In genomic region chr14:100629098-100629497, GRCh38 we compare ENCODE assay signal across 28 cellular contexts. TPM values are rescaled to one million over a fixed set of nuclear protein-coding genes. Genes with fewer than 3 reads are reported as not detected.
"Had no signal": no experiment of that assay in that cellular context is flagged by ENCODE, and none has a peak within 500 bp of the region (broad histone marks: within the 10 kb centered on the region; RNA-seq: fewer than 3 reads in every experiment).

No MANE protein-coding gene starts in this region.

- H3K27me3 ChIP-seq: dorsolateral prefrontal cortex had no signal

- H3K27me3 Mint-ChIP-seq: activated naive CD8-positive, alpha-beta T cell treated with anti-CD3 and anti-CD28 coated beads for 36 hours had no signal

- H3K36me3 Mint-ChIP-seq: activated naive CD8-positive, alpha-beta T cell treated with anti-CD3 and anti-CD28 coated beads for 36 hours; mesothelial cell of epicardium; natural killer cell; WTC11 had no signal

- ATAC-seq: activated T-cell treated with anti-CD3 and anti-CD28 coated beads, Interleukin-2, amount 50 U/mL, for 4 hours; left lung; natural killer cell; right cardiac atrium; stimulated activated naive CD8-positive, alpha-beta T cell treated with anti-CD3 and anti-CD28 coated beads, Interleukin-15, Interleukin-2, amounts not matched to agents 100 U/mL and 50 U/mL, for 24 hours; WTC11 had no signal

- H3K9ac ChIP-seq: parathyroid adenoma had no signal

- DNase-seq: activated CD4-positive, alpha-beta T cell treated with anti-CD3 and anti-CD28 coated beads, Interleukin-2, amount 50 U/mL, for 4 hours; activated CD8-positive, alpha-beta memory T cell treated with anti-CD3 and anti-CD28 coated beads for 24 hours; activated CD8-positive, alpha-beta memory T cell treated with anti-CD3 and anti-CD28 coated beads, Interleukin-2, amount 50 U/mL, for 48 hours; activated naive CD4-positive, alpha-beta T cell; activated naive CD8-positive, alpha-beta T cell treated with anti-CD3 and anti-CD28 coated beads for 36 hours; activated T-cell treated with anti-CD3 and anti-CD28 coated beads, Interleukin-2, amount 50 U/mL, for 4 hours; amniotic stem cell; glutamatergic neuron; immature natural killer cell; natural killer cell; right cardiac atrium; stimulated activated CD4-positive, alpha-beta T cell treated with anti-CD3 and anti-CD28 coated beads, Interleukin-4, amount 100 ng/mL, for 4 hours; stimulated activated naive CD8-positive, alpha-beta T cell treated with anti-CD3 and anti-CD28 coated beads, Interleukin-15, Interleukin-2, amounts not matched to agents 100 U/mL and 50 U/mL, for 24 hours; T1000; tibial artery had no signal

- H3K27ac ChIP-seq: breast epithelium, esophagus muscularis mucosa, hepatocyte, left lung, neutrophil, parathyroid adenoma, tibial artery had no signal

- H3K4me1 ChIP-seq: breast epithelium, esophagus muscularis mucosa, left lung, parathyroid adenoma, tibial artery had no signal

- H3K27ac Mint-ChIP-seq: activated naive CD8-positive, alpha-beta T cell treated with anti-CD3 and anti-CD28 coated beads for 36 hours; activated T-helper 2 cell treated with anti-CD3 and anti-CD28 coated beads, Interferon-gamma antibody, Interleukin-2, Interleukin-4, amounts not matched to agents 10 μg/mL and 5 μg/mL and 100 μg/mL, durations not matched to agents 14 hours and 24 hours and 36 hours; immature natural killer cell; mesothelial cell of epicardium; natural killer cell; WTC11 had no signal

- H3K9me3 ChIP-seq: breast epithelium, left lung, neutrophil had no signal

- FAIRE-seq: colon, frontal cortex had no signal

- H3K4me2 ChIP-seq: hepatocyte had no signal

- H2AFZ ChIP-seq: hepatocyte, parathyroid adenoma had no signal

- H3K79me2 ChIP-seq: hepatocyte, parathyroid adenoma had no signal

- H3K4me3 Mint-ChIP-seq: activated naive CD8-positive, alpha-beta T cell treated with anti-CD3 and anti-CD28 coated beads for 36 hours; activated T-cell treated with anti-CD3 and anti-CD28 coated beads, Interleukin-2, amount 50 U/mL, for 4 hours; central memory CD8-positive, alpha-beta T cell; immature natural killer cell; mesothelial cell of epicardium; natural killer cell; WTC11 had no signal

- H3K36me3 ChIP-seq: breast epithelium, esophagus muscularis mucosa, left lung, neutrophil, tibial artery had no signal

- H3K4me3 ChIP-seq: breast epithelium, esophagus muscularis mucosa, hepatocyte, left lung, tibial artery had no signal

- H3K4me1 Mint-ChIP-seq: activated naive CD8-positive, alpha-beta T cell treated with anti-CD3 and anti-CD28 coated beads for 36 hours; immature natural killer cell; mesothelial cell of epicardium; WTC11 had no signal

- H3K9me3 Mint-ChIP-seq: activated T-helper 2 cell treated with anti-CD3 and anti-CD28 coated beads, Interferon-gamma antibody, Interleukin-2, Interleukin-4, amounts not matched to agents 10 μg/mL and 5 μg/mL and 100 μg/mL, durations not matched to agents 14 hours and 24 hours and 36 hours had no signal

RNA-seq across cellular contexts. Expression of gene BEGAIN, which starts 41.9 kb away (rescaled TPM):
- polyA plus RNA-seq: immature natural killer cell had no signal
